18 cellular contexts compared by ENCODE assay signal in the genomic region with DNA sequence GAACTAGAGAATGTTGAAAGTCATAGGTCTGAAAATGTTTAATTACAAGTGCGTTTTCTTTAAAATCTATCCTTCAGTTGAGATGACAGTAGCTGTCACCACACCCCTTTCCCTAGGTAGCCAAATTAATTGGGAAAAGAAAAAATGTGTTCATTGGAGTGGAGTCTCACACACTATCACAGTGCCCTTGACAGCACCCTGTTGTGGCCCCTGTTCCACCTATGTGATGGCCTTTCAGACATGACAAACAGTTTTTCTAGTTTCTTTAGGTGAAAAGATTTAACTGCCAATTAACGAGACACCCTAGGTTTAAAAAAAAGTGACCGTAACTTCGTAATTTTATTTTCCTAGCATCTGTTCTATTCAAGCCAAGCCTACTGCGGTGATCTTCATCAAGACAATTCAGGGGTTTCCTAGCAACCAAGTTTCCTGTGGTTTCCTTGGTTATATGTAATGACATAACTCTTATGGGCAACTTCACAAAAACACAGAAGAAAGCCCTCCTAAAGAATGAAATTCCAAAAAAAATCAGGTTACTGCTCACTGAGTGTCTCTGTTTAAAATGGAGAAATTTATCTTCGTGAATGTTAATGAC.
DNase-seq lines count a peak whose midpoint lies in the region; ATAC-seq and TF ChIP-seq lines count a peak whose summit lies in the region.
"Had no signal": no experiment of that assay in that cellular context is flagged by ENCODE, and none has a peak within 500 bp of the region (broad histone marks: within the 10 kb centered on the region; RNA-seq: fewer than 3 reads in every experiment).

No MANE protein-coding gene starts in this region.

- no peak overlapping the region for H2AFZ ChIP-seq in OCI-LY1 (ENCODE audit: low read length)
- H2AFZ ChIP-seq: hepatocyte had no signal

- H3K79me2 ChIP-seq in OCI-LY1 (ENCODE audit: insufficient read depth, low read length) = no peaks in the 10 kb centered on the region
- H3K79me2 ChIP-seq: hepatocyte had no signal

- peak overlapping the region; percentile 37; the same call in 1 of the 2 replicates for H3K4me2 ChIP-seq in OCI-LY1 (ENCODE audit: low read length)
- H3K4me2 ChIP-seq: hepatocyte, smooth muscle cell had no signal

- H3K4me1 ChIP-seq in OCI-LY1 (ENCODE audit: insufficient read depth, low read length, severe bottlenecking) = peaks cover 13% of the 10 kb centered on the region
- H3K4me1 ChIP-seq in endodermal cell (ENCODE audit: control insufficient read depth, insufficient read depth, low read length) = no peaks in the 10 kb centered on the region
- H3K4me1 ChIP-seq: ascending aorta had no signal

- H3K27me3 ChIP-seq in OCI-LY1 (ENCODE audit: insufficient read depth, low read length) (no peaks in the 10 kb centered on the region), endodermal cell (ENCODE audit: control insufficient read depth, insufficient read depth, low read length, poor library complexity, severe bottlenecking) (peaks cover 6% of the 10 kb centered on the region), brain microvascular endothelial cell (replicated peaks) (no peaks in the 10 kb centered on the region)
- H3K27me3 ChIP-seq: ascending aorta, dorsolateral prefrontal cortex, hepatocyte had no signal

- no peak for DNase-seq in activated CD8-positive, alpha-beta memory T cell treated with anti-CD3 and anti-CD28 coated beads, Interleukin-2, amount 10 ng/mL, durations not matched to agents 7 days and 5 days
- no peak for DNase-seq in activated CD8-positive, alpha-beta memory T cell treated with anti-CD3 and anti-CD28 coated beads, Interleukin-2, amount 50 U/mL, for 48 hours
- DNase-seq in endodermal cell (no peak), stromal cell of bone marrow (ENCODE audit: low read depth) (peak; percentile 23), brain microvascular endothelial cell (no peak)
- DNase-seq: activated gamma-delta T cell treated with Interleukin-2 at 50 U/mL for 16 hours, dorsolateral prefrontal cortex, left cardiac atrium, mucosa of descending colon, NCI-H2029 treated with DMSO at 0.1 percent for 48 hours, NCI-H526 treated with DMSO at 0.1 percent for 48 hours had no signal

- no peaks in the 10 kb centered on the region for H3K9me3 ChIP-seq in OCI-LY1 (ENCODE audit: low read length)
- H3K9me3 ChIP-seq in endodermal cell (ENCODE audit: control insufficient read depth, low read length) = no peaks in the 10 kb centered on the region
- H3K9me3 ChIP-seq: ascending aorta, mucosa of descending colon had no signal

- no peaks in the 10 kb centered on the region for H3K9me2 ChIP-seq in OCI-LY1 (ENCODE audit: low read depth, low read length)

- H3F3A ChIP-seq in OCI-LY1 (ENCODE audit: insufficient read depth, low read length) = no peaks in the 10 kb centered on the region

- H3K27me3 Mint-ChIP-seq in activated CD8-positive, alpha-beta memory T cell treated with anti-CD3 and anti-CD28 coated beads, Interleukin-2, amount 10 ng/mL, durations not matched to agents 7 days and 5 days = peaks cover 8% of the 10 kb centered on the region
- H3K27me3 Mint-ChIP-seq in endodermal cell (ENCODE audit: insufficient read depth) = no peaks in the 10 kb centered on the region

- H3K36me3 Mint-ChIP-seq in activated CD8-positive, alpha-beta memory T cell treated with anti-CD3 and anti-CD28 coated beads, Interleukin-2, amount 10 ng/mL, durations not matched to agents 7 days and 5 days = no peaks in the 10 kb centered on the region
- no peaks in the 10 kb centered on the region for H3K36me3 Mint-ChIP-seq in endodermal cell (ENCODE audit: low read depth)

- H3K27ac Mint-ChIP-seq in activated CD8-positive, alpha-beta memory T cell treated with anti-CD3 and anti-CD28 coated beads, Interleukin-2, amount 10 ng/mL, durations not matched to agents 7 days and 5 days = no peak overlapping the region
- no peak overlapping the region for H3K27ac Mint-ChIP-seq in endodermal cell

- H3K36me3 ChIP-seq in OCI-LY1 (ENCODE audit: insufficient read depth, low read length) (no peaks in the 10 kb centered on the region), endodermal cell (ENCODE audit: control insufficient read depth, insufficient read depth, low read length) (no peaks in the 10 kb centered on the region), brain microvascular endothelial cell (replicated peaks) (no peaks in the 10 kb centered on the region)
- H3K36me3 ChIP-seq: ascending aorta had no signal

- H4K20me1 ChIP-seq in OCI-LY1 (ENCODE audit: insufficient read depth, low read length) = no peaks in the 10 kb centered on the region

- H3K4me3 ChIP-seq in OCI-LY1 (ENCODE audit: low read depth, low read length, poor library complexity, severe bottlenecking) (no peak overlapping the region), endodermal cell (ENCODE audit: low read length) (no peak overlapping the region), brain microvascular endothelial cell (ENCODE audit: low read depth, low read length) (no peak overlapping the region)
- H3K4me3 ChIP-seq: ascending aorta, dorsolateral prefrontal cortex, hepatocyte, mucosa of descending colon, smooth muscle cell had no signal

- no peak overlapping the region for H3K9ac ChIP-seq in OCI-LY1 (ENCODE audit: low read length)
- no peak overlapping the region for H3K9ac ChIP-seq in endodermal cell (ENCODE audit: extremely low read depth, low read length, poor library complexity, severe bottlenecking)

- in situ Hi-C loops in brain microvascular endothelial cell (cut with HindIII; ENCODE audit: low pct_ligation_motif_present, low sequenced_read_pairs) = no loop called here

- ATAC-seq in activated CD8-positive, alpha-beta memory T cell treated with anti-CD3 and anti-CD28 coated beads, Interleukin-2, amount 10 ng/mL, durations not matched to agents 7 days and 5 days = peak; percentile 27
- ATAC-seq in HG03460 (IDR thresholded peaks at IDR 0.05; ENCODE audit: unreplicated experiment) = no peak
- no peak for ATAC-seq in GM19035 (IDR thresholded peaks at IDR 0.05; ENCODE audit: unreplicated experiment)
- ATAC-seq: left cardiac atrium, mucosa of descending colon had no signal

- H3K4me3 Mint-ChIP-seq in activated CD8-positive, alpha-beta memory T cell treated with anti-CD3 and anti-CD28 coated beads, Interleukin-2, amount 10 ng/mL, durations not matched to agents 7 days and 5 days = no peak overlapping the region
- H3K4me3 Mint-ChIP-seq in endodermal cell = no peak overlapping the region

- CTCF ChIA-PET in activated CD8-positive, alpha-beta memory T cell treated with anti-CD3 and anti-CD28 coated beads, Interleukin-2, amount 10 ng/mL, durations not matched to agents 7 days and 5 days (lab: Charles Lee) = no interaction called here

- H3K9me3 Mint-ChIP-seq in activated CD8-positive, alpha-beta memory T cell treated with anti-CD3 and anti-CD28 coated beads, Interleukin-2, amount 10 ng/mL, durations not matched to agents 7 days and 5 days (ENCODE audit: low read depth) = no peaks in the 10 kb centered on the region
- H3K9me3 Mint-ChIP-seq in endodermal cell = no peaks in the 10 kb centered on the region

- peaks cover 8% of the 10 kb centered on the region for H3K4me1 Mint-ChIP-seq in activated CD8-positive, alpha-beta memory T cell treated with anti-CD3 and anti-CD28 coated beads, Interleukin-2, amount 10 ng/mL, durations not matched to agents 7 days and 5 days
- no peaks in the 10 kb centered on the region for H3K4me1 Mint-ChIP-seq in endodermal cell

- no peak for TF ChIP-seq CTCF in OCI-LY1 (IDR thresholded peaks at IDR 0.05; ENCODE audit: low read length)
- no peak for TF ChIP-seq CTCF in endodermal cell (conservative IDR thresholded peaks at IDR 0.05)
- no peak for TF ChIP-seq CTCF in brain microvascular endothelial cell (IDR thresholded peaks at IDR 0.05; ENCODE audit: low read depth, low read length, missing control alignments)

- peak overlapping the region; percentile 35 for H3K27ac ChIP-seq in OCI-LY1 (ENCODE audit: low read depth, low read length, poor library complexity, severe bottlenecking)
- H3K27ac ChIP-seq in endodermal cell (ENCODE audit: low read depth, low read length) = peak overlapping the region; percentile 62
- H3K27ac ChIP-seq in brain microvascular endothelial cell = no peak overlapping the region
- H3K27ac ChIP-seq: ascending aorta, hepatocyte, VCaP had no signal

- 44 to 70% methylated on average over 5 to 6 of the region's 6 CpGs for WGBS in endodermal cell (ENCODE audit: insufficient coverage in 1 of 2, insufficient read length in 1 of 2), 2 experiments
